In the genomic region with DNA sequence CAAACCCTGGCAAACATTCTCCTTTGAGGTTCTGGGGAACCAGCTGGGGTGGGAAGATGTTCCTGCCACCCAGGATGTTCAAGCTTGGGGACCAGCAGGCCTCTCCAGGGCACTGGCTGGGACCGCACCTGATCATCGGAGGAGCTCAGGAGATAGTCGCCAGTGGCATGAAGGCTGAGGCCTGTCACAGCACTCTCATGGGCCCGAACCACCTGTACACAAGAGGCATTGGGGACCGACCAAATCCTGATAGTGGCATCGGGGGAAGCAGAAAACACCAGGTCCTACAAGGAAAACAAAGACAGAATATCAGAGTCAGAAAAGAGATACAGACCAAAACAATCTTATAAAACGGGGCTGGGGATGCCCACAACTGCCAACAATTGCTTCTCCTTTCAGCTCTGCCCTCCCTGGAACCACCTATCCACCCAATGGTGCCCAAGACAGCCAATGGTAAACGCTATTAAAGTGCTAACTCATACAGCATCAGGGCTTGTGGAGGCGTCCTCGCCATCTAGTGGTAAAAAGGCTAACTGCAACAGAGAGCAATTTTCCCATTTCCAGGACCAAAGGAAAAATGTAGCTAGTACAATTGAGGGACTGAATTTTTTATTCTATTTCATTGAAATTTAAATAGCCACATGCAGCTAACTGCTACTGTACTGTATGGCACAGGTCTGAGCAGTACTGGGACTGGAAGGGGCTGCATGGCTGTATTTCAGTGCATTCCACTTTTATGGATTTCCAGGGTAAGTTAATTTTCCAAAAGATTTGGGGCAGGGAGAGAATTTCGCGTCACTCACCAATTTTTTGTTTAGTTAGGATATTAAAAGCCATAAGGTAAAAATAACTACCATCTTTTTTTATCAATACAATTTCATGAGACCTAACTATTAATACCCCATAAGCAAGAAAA, we compare ENCODE assay signal across 8 cellular contexts. TPM values are rescaled to one million over a fixed set of nuclear protein-coding genes. Genes with fewer than 3 reads are reported as not detected.
A peak's percentile ranks its signal among the peaks of the same experiment; 100 is the strongest.
DNase-seq lines count a peak whose midpoint lies in the region; ATAC-seq, FAIRE-seq and TF ChIP-seq lines count a peak whose summit lies in the region.

No MANE protein-coding gene starts in this region.

- peak in 1 of 3 donors; percentile 74 for TF ChIP-seq CTCF in lower leg skin (IDR thresholded peaks at IDR 0.05)

- H3K4me3 ChIP-seq in SJCRH30, result no peak overlapping the region
- H3K4me3 ChIP-seq in mesenchymal stem cell (ENCODE audit: insufficient read depth in 1 of 2, low read depth in 1 of 2, low read length in 2 of 2), result no peak overlapping the region
- H3K4me3 ChIP-seq in lower leg skin (ENCODE audit: low read depth, poor library complexity, severe bottlenecking), result no peak overlapping the region

- no peak overlapping the region for H4K91ac ChIP-seq in mesenchymal stem cell (ENCODE audit: low read length)

- FAIRE-seq in HTR-8/SVneo (lab: Jason Lieb, UNC), result no peak

- H3K27ac ChIP-seq in SJCRH30, result no peak overlapping the region
- H3K27ac ChIP-seq in mesenchymal stem cell (ENCODE audit: low read length, poor library complexity, severe bottlenecking), result no peak overlapping the region

- no peak for TF ChIP-seq POLR2A in lower leg skin (IDR thresholded peaks at IDR 0.05)

- H3K36me3 ChIP-seq in SJCRH30, result peaks cover 72% of the 10 kb centered on the region
- H3K36me3 ChIP-seq in mesenchymal stem cell (ENCODE audit: control insufficient read depth in 1 of 2, insufficient read depth in 2 of 2, low read depth in 1 of 2, low read length in 2 of 2), result peaks cover 59 to 95% of the 10 kb centered on the region in 2 experiments

- H3K23ac ChIP-seq in mesenchymal stem cell (ENCODE audit: low read length in 2 of 2), result no peak overlapping the region

- no peak overlapping the region for H2BK12ac ChIP-seq in mesenchymal stem cell (ENCODE audit: low read length in 2 of 2)

- no peaks in the 10 kb centered on the region for H3K27me3 ChIP-seq in SJCRH30
- no peaks in the 10 kb centered on the region for H3K27me3 ChIP-seq in mesenchymal stem cell (ENCODE audit: control insufficient read depth in 1 of 2, insufficient read depth in 1 of 2, low read length in 2 of 2)

- H2AFZ ChIP-seq in mesenchymal stem cell (ENCODE audit: low read depth, low read length), result no peak overlapping the region

- H2BK5ac ChIP-seq in mesenchymal stem cell (ENCODE audit: low read depth, low read length, poor library complexity, severe bottlenecking), result no peak overlapping the region

- no peak overlapping the region for H3K4me2 ChIP-seq in mesenchymal stem cell (ENCODE audit: low read length, poor library complexity, severe bottlenecking)

- intact Hi-C loops in lower leg skin (cut with DNase I; ENCODE audit: low total_unique reads), result no loop called here

- 55% methylated on average over 10 of the region's 12 CpGs for WGBS in mesenchymal stem cell
- 59 to 62% methylated on average over 12 of the region's 12 CpGs for WGBS in lower leg skin, 2 donors

- no peak for ATAC-seq in HG02970 (IDR thresholded peaks at IDR 0.05; ENCODE audit: low FRiP score, unreplicated experiment)

- no peak overlapping the region for H2BK15ac ChIP-seq in mesenchymal stem cell (ENCODE audit: low read depth, poor library complexity, severe bottlenecking)

- no peak overlapping the region for H3K9ac ChIP-seq in mesenchymal stem cell (ENCODE audit: low read length)

- H3K4me1 ChIP-seq in SJCRH30, result no peaks in the 10 kb centered on the region
- H3K4me1 ChIP-seq in mesenchymal stem cell (ENCODE audit: control insufficient read depth, insufficient read depth, low read depth, low read length), result no peaks in the 10 kb centered on the region

- H4K8ac ChIP-seq in mesenchymal stem cell (ENCODE audit: low read length), result no peak overlapping the region

- H3K9me3 ChIP-seq in SJCRH30 (replicated peaks) (no peaks in the 10 kb centered on the region), mesenchymal stem cell (ENCODE audit: control insufficient read depth, low read length) (no peaks in the 10 kb centered on the region)

- no peak overlapping the region for H2BK120ac ChIP-seq in mesenchymal stem cell (ENCODE audit: low read depth, low read length)

- H2AK5ac ChIP-seq in mesenchymal stem cell (ENCODE audit: low read length, severe bottlenecking), result peak overlapping the region; percentile 49

- H3K14ac ChIP-seq in mesenchymal stem cell (ENCODE audit: low read length in 2 of 2), result no peak overlapping the region

- DNase-seq in activated gamma-delta T cell treated with Interleukin-2 at 50 U/mL for 16 hours, result peak; percentile 24
- DNase-seq in activated gamma-delta T cell (lab: John Stamatoyannopoulos, UW), result no peak
- DNase-seq in HTR-8/SVneo (ENCODE audit: insufficient read length, low spot score), result peak; percentile 61
- peak; percentile 24 to 72 for DNase-seq in SJCRH30
- DNase-seq in dermis microvascular lymphatic vessel endothelial cell (ENCODE audit: low read depth in 2 of 2), result peak; percentile 55 to 76
- peak; percentile 79 for DNase-seq in mesenchymal stem cell
- no peak for DNase-seq in lower leg skin (ENCODE audit: low spot score in 2 of 2)

- no peak overlapping the region for H3K4ac ChIP-seq in mesenchymal stem cell (ENCODE audit: low read depth in 1 of 2, low read length in 2 of 2)

- peaks cover 31% of the 10 kb centered on the region for H3K79me1 ChIP-seq in mesenchymal stem cell (replicated peaks; ENCODE audit: low read length, poor library complexity, severe bottlenecking)

- no peak overlapping the region for H3K18ac ChIP-seq in mesenchymal stem cell (ENCODE audit: low read depth in 1 of 2, low read length in 2 of 2)

RNA-seq across cellular contexts. Expression of a gene that starts 7.1 kb away (rescaled TPM):
- 84.7 and 92.9 TPM in 2 replicates for total RNA-seq in SJCRH30 (2014; rRNA removed; shearing (Covaris generic))
- total RNA-seq in dermis microvascular lymphatic vessel endothelial cell (51.6 and 66.2 TPM in 2 replicates), lower leg skin (100 to 1,000 TPM in 3 of 4 donors, 10 to 100 TPM in 1; 75.3 to 119 (median 108) TPM)
- 46.6 TPM for polyA plus RNA-seq in mesenchymal stem cell (2013, experiment 1 of 2)
- 47.0 TPM for polyA plus RNA-seq in mesenchymal stem cell (2013, experiment 2 of 2)

RNA-seq across cellular contexts. Expression of a gene that starts 14.7 kb away (rescaled TPM):
- total RNA-seq in SJCRH30 (2014; rRNA removed; shearing (Covaris generic)), result 85.4 and 96.9 TPM in 2 replicates
- 78.9 and 122 TPM in 2 replicates for total RNA-seq in dermis microvascular lymphatic vessel endothelial cell
- 107 TPM for polyA plus RNA-seq in mesenchymal stem cell (2013, experiment 1 of 2)
- 104 TPM for polyA plus RNA-seq in mesenchymal stem cell (2013, experiment 2 of 2)
- 100 to 1,000 TPM in 1 of 4 donors, 10 to 100 TPM in 3; 62.1 to 101 (median 81.8) TPM for total RNA-seq in lower leg skin

RNA-seq across cellular contexts. Expression of a gene that starts 25.0 kb away (rescaled TPM):
- total RNA-seq in SJCRH30 (2014; rRNA removed; shearing (Covaris generic)), result 46.3 and 57.7 TPM in 2 replicates
- total RNA-seq in dermis microvascular lymphatic vessel endothelial cell, result 39.9 and 101 TPM in 2 replicates
- 84.4 TPM for polyA plus RNA-seq in mesenchymal stem cell (2013, experiment 1 of 2)
- polyA plus RNA-seq in mesenchymal stem cell (2013, experiment 2 of 2), result 86.4 TPM
- total RNA-seq in lower leg skin, result 10 to 100 TPM in 1 of 4 donors, 1 to 10 TPM in 3; 2.9 to 13.7 (median 5.3) TPM

RNA-seq across cellular contexts. Expression of a gene that starts 31.9 kb away (rescaled TPM):
- not detected in 2 replicates for total RNA-seq in SJCRH30 (2014; rRNA removed; shearing (Covaris generic))
- total RNA-seq in dermis microvascular lymphatic vessel endothelial cell (0.13 TPM in 1 of 2 replicates, not detected in the other), lower leg skin (under 1 TPM in 2 of 4 donors, not detected in 2; 0.25 to 0.26 TPM)
- polyA plus RNA-seq in mesenchymal stem cell (2013, experiment 1 of 2), result 0.44 TPM
- polyA plus RNA-seq in mesenchymal stem cell (2013, experiment 2 of 2), result 0.42 TPM

RNA-seq across cellular contexts. Expression of a gene that starts 43.5 kb away (rescaled TPM):
- not detected in 2 replicates for total RNA-seq in SJCRH30 (2014; rRNA removed; shearing (Covaris generic))
- total RNA-seq in dermis microvascular lymphatic vessel endothelial cell (under 0.01 TPM in 1 of 2 replicates, not detected in the other), lower leg skin (under 1 TPM; 0.13 to 0.64 (median 0.32) TPM)
- 0.36 TPM for polyA plus RNA-seq in mesenchymal stem cell (2013, experiment 1 of 2)
- polyA plus RNA-seq in mesenchymal stem cell (2013, experiment 2 of 2), result 0.37 TPM

Comparison
In these comparisons a context has a peak if more than half of its experiments do, and no peak if none do; other contexts are left out.
1. DNase-seq: peak in activated gamma-delta T cell treated with Interleukin-2 at 50 U/mL for 16 hours (single experiment), HTR-8/SVneo (single experiment), SJCRH30 (2 of 2), dermis microvascular lymphatic vessel endothelial cell (2 of 2) and mesenchymal stem cell (single experiment); none in activated gamma-delta T cell (single experiment) and lower leg skin (0 of 2).